Comparison of ENCODE assay signal across 28 cellular contexts in genomic region chr10:63013755-63014154, GRCh38.
"Had no signal": no experiment of that assay in that cellular context is flagged by ENCODE, and none has a peak within 500 bp of the region (broad histone marks: within the 10 kb centered on the region; RNA-seq: fewer than 3 reads in every experiment).

No MANE protein-coding gene starts in this region.

- ATAC-seq: activated CD8-positive, alpha-beta memory T cell treated with anti-CD3 and anti-CD28 coated beads, Interleukin-2, amount 10 ng/mL, durations not matched to agents 7 days and 5 days; activated naive CD4-positive, alpha-beta T cell treated with anti-CD3 and anti-CD28 coated beads, Interleukin-2, amount 50 U/mL, for 72 hours; activated naive CD8-positive, alpha-beta T cell treated with anti-CD3 and anti-CD28 coated beads, Interleukin-2, amount 50 U/mL, for 24 hours; body of pancreas; Panc1; Right ventricle myocardium inferior had no signal

- DNase-seq: activated B cell treated with CpG ODN at 0.5 μM for 24 hours; activated CD4-positive, alpha-beta T cell treated with anti-CD3 and anti-CD28 coated beads for 1 hour; activated CD4-positive, alpha-beta T cell treated with anti-CD3 and anti-CD28 coated beads, Interleukin-2, amount 50 U/mL, for 48 hours; activated CD8-positive, alpha-beta memory T cell treated with anti-CD3 and anti-CD28 coated beads, Interleukin-2, amount 10 ng/mL, durations not matched to agents 7 days and 5 days; activated effector memory CD4-positive, alpha-beta T cell treated with Interleukin-2 at 50 U/mL for 16 hours; activated naive CD4-positive, alpha-beta T cell; activated naive CD8-positive, alpha-beta T cell treated with anti-CD3 and anti-CD28 coated beads, Interleukin-2, amount 50 U/mL, for 24 hours; activated T-cell treated with anti-CD3 and anti-CD28 coated beads, Interleukin-2, amount 50 U/mL, for 24 hours; amniotic stem cell; body of pancreas; central memory CD4-positive, alpha-beta T cell; Kasumi-1; KBM-7; NCI-H1105 treated with DMSO at 0.1 percent for 48 hours; NCI-H1436 treated with DMSO at 0.1 percent for 48 hours; NCI-H187; NCI-H2081; NCI-H446; NCI-H524; OCI-M1; RPMI8226; SK-N-SH had no signal

- H3K4me3 ChIP-seq: ascending aorta, body of pancreas had no signal

- H3K36me3 ChIP-seq: ascending aorta had no signal

- H3K9ac ChIP-seq: SK-N-SH had no signal

- H3K27ac ChIP-seq: ascending aorta, body of pancreas had no signal

- FAIRE-seq: bronchial epithelial cell, TTC549 had no signal

- H3K4me2 ChIP-seq: SK-N-SH had no signal

- H3K27me3 ChIP-seq: ascending aorta, body of pancreas had no signal

- H3K9me3 ChIP-seq: ascending aorta, body of pancreas, SK-N-SH had no signal

- H3K4me1 ChIP-seq: ascending aorta, body of pancreas had no signal
